8 cellular contexts compared by ENCODE assay signal in genomic region chr15:63610209-63610841, GRCh38. TPM values are rescaled to one million over a fixed set of nuclear protein-coding genes. Genes with fewer than 3 reads are reported as not detected.
DNase-seq lines count a peak whose midpoint lies in the region; ATAC-seq and TF ChIP-seq lines count a peak whose summit lies in the region.

No MANE protein-coding gene starts in this region.

- ATAC-seq in GM18867 (IDR thresholded peaks at IDR 0.05; ENCODE audit: unreplicated experiment), result peak; percentile 69

- CTCF ChIA-PET in AG04449 (lab: Yijun Ruan, JAX), result interaction anchor here (0.6 to 5.4 kb wide), 47 partner anchors 11 to 544 kb away, joined by 3 to 66 read pairs (median 4); partner anchors contain the start of genes DAPK2 and FBXL22

- H3K4me1 Mint-ChIP-seq in endothelial cell (ENCODE audit: unreplicated experiment), result peaks cover 19% of the 10 kb centered on the region

- TF ChIP-seq CTCF in AG04449 (IDR thresholded peaks at IDR 0.05; ENCODE audit: insufficient read depth, low read length, missing control alignments), result peak; percentile 82
- peak; percentile 65 for TF ChIP-seq CTCF in endothelial cell (IDR thresholded peaks at IDR 0.05; ENCODE audit: unreplicated experiment)

- DNase-seq in AG04449 (ENCODE audit: low read depth, low spot score), result no peak
- DNase-seq in HPDE6-E6E7 (ENCODE audit: extremely low spot score), result peak; percentile 42
- DNase-seq in NOMO-1 treated with DMSO at 0.1 percent for 48 hours (lab: John Stamatoyannopoulos, UW; ENCODE audit: unreplicated experiment), result peak; percentile 86
- peak; percentile 48 to 55 for DNase-seq in activated CD8-positive, alpha-beta memory T cell treated with anti-CD3 and anti-CD28 coated beads for 4 hours (ENCODE audit: low read depth in 2 of 2)
- peak; percentile 62 for DNase-seq in endothelial cell (ENCODE audit: low spot score)
- peak; percentile 79 for DNase-seq in mucosa of gallbladder (ENCODE audit: low spot score)
- DNase-seq in stimulated activated CD8-positive, alpha-beta memory T cell treated with anti-CD3 and anti-CD28 coated beads, Interleukin-4, amount 100 ng/mL, for 4 hours (ENCODE audit: low read depth in 2 of 2, low spot score in 1 of 2), result peak; percentile 47 to 52

- peaks cover 6% of the 10 kb centered on the region for H3K27me3 Mint-ChIP-seq in endothelial cell (ENCODE audit: unreplicated experiment)

- H3K36me3 Mint-ChIP-seq in endothelial cell (ENCODE audit: low read depth, unreplicated experiment), result peaks cover 42% of the 10 kb centered on the region

- H3K27ac Mint-ChIP-seq in endothelial cell (ENCODE audit: unreplicated experiment), result peak overlapping the region; percentile 93

- peak overlapping the region; percentile 60 for H3K4me3 Mint-ChIP-seq in endothelial cell (ENCODE audit: unreplicated experiment)

- H3K9me3 Mint-ChIP-seq in endothelial cell (ENCODE audit: unreplicated experiment), result no peaks in the 10 kb centered on the region

- no peak overlapping the region for H3K4me3 ChIP-seq in AG04449 (ENCODE audit: low read depth, low read length)

- POLR2A ChIA-PET in AG04449 (lab: Yijun Ruan, JAX), result no interaction called here

RNA-seq across cellular contexts. Expression of gene FBXL22, which starts 13.1 kb away (rescaled TPM):
- 0.31 TPM for total RNA-seq in endothelial cell (ENCODE audit: unreplicated experiment)
- 58.4 TPM for total RNA-seq in mucosa of gallbladder

Comparison
In these comparisons a context has a peak if more than half of its experiments do, and no peak if none do; other contexts are left out.
1. RNA of gene FBXL22, which starts 13.1 kb away (total RNA-seq): 58.4 TPM in mucosa of gallbladder (single experiment); 0.31 TPM in endothelial cell (single experiment); every median in the first group is over 10 times any median in the second.